ENCODE assay signal across 8 cellular contexts in the genomic region with DNA sequence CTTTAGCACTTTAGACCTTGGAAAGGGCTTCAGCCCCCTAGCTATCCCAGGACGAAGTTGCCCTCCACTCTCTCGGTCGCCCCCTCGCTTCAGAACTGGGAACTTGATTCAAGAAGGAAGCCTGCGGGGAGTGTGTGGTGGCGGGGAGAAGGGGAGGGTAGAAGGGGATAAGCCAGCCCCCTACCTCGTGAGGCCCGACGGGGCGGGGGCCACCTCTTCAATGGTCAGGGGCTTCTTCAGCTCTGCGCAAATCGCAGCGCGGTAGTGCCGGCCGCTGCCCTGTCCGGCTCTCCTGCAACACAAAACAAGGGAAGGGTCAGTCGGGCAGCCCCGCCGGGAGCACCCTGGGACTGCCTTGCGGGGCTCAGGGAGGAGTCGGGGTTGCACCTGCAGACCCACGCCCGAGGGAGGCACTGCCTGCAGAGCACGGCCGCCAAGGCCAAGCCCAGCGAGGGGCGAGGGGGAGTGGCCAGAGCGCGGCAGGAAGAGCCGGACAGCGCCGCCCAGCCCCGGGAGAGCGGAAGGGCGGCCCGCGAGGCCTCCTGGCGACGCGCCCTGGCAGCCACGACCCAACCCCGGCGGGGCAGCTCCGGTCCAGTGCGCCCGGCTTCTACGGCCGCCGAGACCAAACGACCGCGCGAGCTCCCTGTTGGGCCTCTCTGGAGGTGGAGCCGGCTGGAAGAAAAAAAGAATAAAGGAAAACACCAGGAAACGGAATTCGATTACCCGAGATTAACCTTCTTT. TPM values are rescaled to one million over a fixed set of nuclear protein-coding genes. Genes with fewer than 3 reads are reported as not detected.
DNase-seq lines count a peak whose midpoint lies in the region; FAIRE-seq and TF ChIP-seq lines count a peak whose summit lies in the region.

No MANE protein-coding gene starts in this region.

- no peaks in the 10 kb centered on the region for H3K9me1 ChIP-seq in endothelial cell of umbilical vein (replicated peaks; ENCODE audit: control insufficient read depth, extremely low read depth, insufficient read depth, low read length)

- POLR2A ChIA-PET in endothelial cell of umbilical vein (lab: Charles Lee) = interaction anchor here (0.7 kb wide), 2 partner anchors 152 to 224 kb away, joined by 3 read pairs; no protein-coding TSS in a partner anchor
- POLR2A ChIA-PET in activated CD4-positive, alpha-beta memory T cell treated with anti-CD3 and anti-CD28 coated beads, Interleukin-2, amount 10 ng/mL, durations not matched to agents 7 days and 5 days (lab: Charles Lee) = no interaction called here

- dilution Hi-C loops in endothelial cell of umbilical vein (cut with MboI; ENCODE audit: extremely low pct_ligation_motif_present, low sequenced_read_pairs) = no loop called here

- H3K4me3 Mint-ChIP-seq in activated CD4-positive, alpha-beta memory T cell treated with anti-CD3 and anti-CD28 coated beads, Interleukin-2, amount 10 ng/mL, durations not matched to agents 7 days and 5 days = no peak overlapping the region

- peak overlapping the region; percentile 97 for H2AFZ ChIP-seq in endothelial cell of umbilical vein (ENCODE audit: low read depth, low read length)

- H3K79me2 ChIP-seq in endothelial cell of umbilical vein (ENCODE audit: control insufficient read depth, insufficient read depth, low read length) = no peaks in the 10 kb centered on the region

- no peak overlapping the region for H3K27ac Mint-ChIP-seq in activated CD4-positive, alpha-beta memory T cell treated with anti-CD3 and anti-CD28 coated beads, Interleukin-2, amount 10 ng/mL, durations not matched to agents 7 days and 5 days

- H3K9ac ChIP-seq in endothelial cell of umbilical vein (replicated peaks; ENCODE audit: extremely low read depth, insufficient read depth, low read length) = peak overlapping the region; percentile 83

- no peaks in the 10 kb centered on the region for H4K20me1 ChIP-seq in endothelial cell of umbilical vein (replicated peaks; ENCODE audit: control insufficient read depth, extremely low read depth, insufficient read depth, low read length)

- no peaks in the 10 kb centered on the region for H3K4me1 Mint-ChIP-seq in activated CD4-positive, alpha-beta memory T cell treated with anti-CD3 and anti-CD28 coated beads, Interleukin-2, amount 10 ng/mL, durations not matched to agents 7 days and 5 days

- FAIRE-seq in endothelial cell of umbilical vein (lab: Jason Lieb, UNC) = peak; percentile 86

- no peaks in the 10 kb centered on the region for H3K4me1 ChIP-seq in endothelial cell of umbilical vein (ENCODE audit: control insufficient read depth, extremely low read depth, insufficient read depth, low read length)

- 4 to 5% methylated on average over 36 to 49 of the region's 58 CpGs for WGBS in lower leg skin, 2 donors

- peaks cover 1% of the 10 kb centered on the region for H3K27me3 Mint-ChIP-seq in activated CD4-positive, alpha-beta memory T cell treated with anti-CD3 and anti-CD28 coated beads, Interleukin-2, amount 10 ng/mL, durations not matched to agents 7 days and 5 days

- TF ChIP-seq CTCF in GM06990 (IDR thresholded peaks at IDR 0.05; ENCODE audit: insufficient read depth, low read length, poor library complexity, severe bottlenecking) (no peak), endothelial cell of umbilical vein (IDR thresholded peaks at IDR 0.05; ENCODE audit: extremely low read depth in 1 of 2, insufficient read depth in 1 of 2, low read depth in 1 of 2, low read length in 2 of 2) (peak; percentile 26 to 42), lower leg skin (IDR thresholded peaks at IDR 0.05) (peak in 1 of 3 donors; percentile 4)

- H3K4me2 ChIP-seq in endothelial cell of umbilical vein (ENCODE audit: insufficient read depth, low read length) = peak overlapping the region; percentile 63

- H3K27me3 ChIP-seq in GM06990 (replicated peaks; ENCODE audit: control insufficient read depth, insufficient read depth, low read length) (no peaks in the 10 kb centered on the region), endothelial cell of umbilical vein (ENCODE audit: control insufficient read depth in 2 of 2, insufficient read depth in 2 of 2, low read length in 2 of 2) (no peaks in the 10 kb centered on the region)

- no peak overlapping the region for H3K4me3 ChIP-seq in GM06990 (replicated peaks; ENCODE audit: low read depth, low read length)
- H3K4me3 ChIP-seq in endothelial cell of umbilical vein (replicated peaks in 1 of 3; ENCODE audit: insufficient read depth in 1 of 3, low read depth in 1 of 3, low read length in 3 of 3) = peak overlapping the region; percentile 45 to 51 (median 48)
- H3K4me3 ChIP-seq in lower leg skin (ENCODE audit: low read depth, poor library complexity, severe bottlenecking) = peak overlapping the region; percentile 70

- no peaks in the 10 kb centered on the region for H3K9me3 ChIP-seq in endothelial cell of umbilical vein (replicated peaks; ENCODE audit: control insufficient read depth, insufficient read depth, low read length)

- H3K9me3 Mint-ChIP-seq in activated CD4-positive, alpha-beta memory T cell treated with anti-CD3 and anti-CD28 coated beads, Interleukin-2, amount 10 ng/mL, durations not matched to agents 7 days and 5 days = peaks cover 2% of the 10 kb centered on the region

- intact Hi-C loops in endothelial cell of umbilical vein (cut with micrococcal nuclease) (loop anchor here (1.0 kb wide), 2 partner anchors 15 to 155 kb away; no protein-coding TSS in a partner anchor), lower leg skin (cut with DNase I; ENCODE audit: low total_unique reads) (loop anchor here (5.0 to 10.0 kb wide), 2 partner anchors 140 to 237 kb away; no protein-coding TSS in a partner anchor)

- no TSS peak for BruUV-seq in endothelial cell of umbilical vein (replicated peaks; lab: Mats Ljungman, UMichigan)

- H3K36me3 ChIP-seq in GM06990 (ENCODE audit: control insufficient read depth, insufficient read depth, low read length) (no peaks in the 10 kb centered on the region), endothelial cell of umbilical vein (ENCODE audit: control insufficient read depth in 2 of 2, extremely low read depth in 1 of 2, insufficient read depth in 2 of 2, low read length in 2 of 2) (no peaks in the 10 kb centered on the region)

- CTCF ChIA-PET in endothelial cell of umbilical vein (lab: Charles Lee) = interaction anchor here (0.7 to 3.8 kb wide), 11 partner anchors 9 to 262 kb away, joined by 3 to 26 read pairs (median 4); partner anchors contain the start of gene RASAL2
- CTCF ChIA-PET in activated CD4-positive, alpha-beta memory T cell treated with anti-CD3 and anti-CD28 coated beads, Interleukin-2, amount 10 ng/mL, durations not matched to agents 7 days and 5 days (lab: Charles Lee) = no interaction called here

- TF ChIP-seq POLR2A in endothelial cell of umbilical vein (IDR thresholded peaks at IDR 0.05; ENCODE audit: low read depth, low read length) (peak; percentile 66), lower leg skin (IDR thresholded peaks at IDR 0.05) (no peak)

- DNase-seq in GM06990 (ENCODE audit: extremely low read depth, insufficient read length) (peak; percentile 9), NCI-H526 treated with DMSO at 0.1 percent for 48 hours (lab: John Stamatoyannopoulos, UW) (peak; percentile 74), endothelial cell of umbilical vein (ENCODE audit: low read depth, low spot score) (peak; percentile 76), lower leg skin (ENCODE audit: low spot score in 2 of 2) (peak; percentile 61 to 95), substantia nigra (lab: John Stamatoyannopoulos, UW) (peak in 48 of 49 donors; percentile 12 to 85 (median 68)), activated gamma-delta T cell (lab: John Stamatoyannopoulos, UW) (no peak)
- DNase-seq in activated CD4-positive, alpha-beta memory T cell treated with anti-CD3 and anti-CD28 coated beads, Interleukin-2, amount 10 ng/mL, durations not matched to agents 7 days and 5 days = no peak
- DNase-seq in activated T-cell treated with anti-CD3 and anti-CD28 coated beads, Interleukin-2, amount 50 U/mL, for 1 hour = no peak

- H3K27ac ChIP-seq in endothelial cell of umbilical vein (ENCODE audit: insufficient read depth, low read depth, low read length) = peak overlapping the region; percentile 41
- H3K27ac ChIP-seq in substantia nigra (ENCODE audit: low read depth, low read length, poor library complexity, severe bottlenecking) = peak overlapping the region; percentile 67

- no peaks in the 10 kb centered on the region for H3K36me3 Mint-ChIP-seq in activated CD4-positive, alpha-beta memory T cell treated with anti-CD3 and anti-CD28 coated beads, Interleukin-2, amount 10 ng/mL, durations not matched to agents 7 days and 5 days (ENCODE audit: low read depth)

TF ChIP-seq in endothelial cell of umbilical vein, 7 proteins besides CTCF, POLR2A, EP300 and RAD21:
- TF ChIP-seq POLR2AphosphoS5 (IDR thresholded peaks at IDR 0.05; ENCODE audit: insufficient read depth, low read depth, low read length) (peak; percentile 91), MYC (IDR thresholded peaks at IDR 0.05; ENCODE audit: low read depth, low read length) (no peak), FOS (IDR thresholded peaks at IDR 0.05; ENCODE audit: borderline replicate concordance, insufficient read depth, low read length) (no peak), GATA2 (IDR thresholded peaks at IDR 0.05; ENCODE audit: insufficient read depth, insufficient read length, low read depth, low read length) (no peak)
- TF ChIP-seq, protein P1, sequence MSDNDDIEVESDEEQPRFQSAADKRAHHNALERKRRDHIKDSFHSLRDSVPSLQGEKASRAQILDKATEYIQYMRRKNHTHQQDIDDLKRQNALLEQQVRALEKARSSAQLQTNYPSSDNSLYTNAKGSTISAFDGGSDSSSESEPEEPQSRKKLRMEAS (IDR thresholded peaks at IDR 0.05; ENCODE audit: insufficient read depth, insufficient read length) = no peak

RNA-seq across cellular contexts. Expression of gene RASAL2, which starts 56.2 kb away (rescaled TPM):
- 15.5 and 19.6 TPM in 2 replicates for total RNA-seq in endothelial cell of umbilical vein
- polyA plus RNA-seq in endothelial cell of umbilical vein = 9.9 and 12.5 TPM in 2 replicates
- 6.5 and 6.8 TPM in 2 replicates for polyA plus RNA-seq in endothelial cell of umbilical vein (2011; cell fraction: cytosol; rRNA removed)
- 60.0 and 62.3 TPM in 2 replicates for polyA plus RNA-seq in endothelial cell of umbilical vein (2011; cell fraction: nucleus; rRNA removed)
- polyA plus RNA-seq in endothelial cell of umbilical vein (2012) = 8.3 and 11.0 TPM in 2 replicates
- polyA minus RNA-seq in endothelial cell of umbilical vein = 38.0 and 43.9 TPM in 2 replicates
- 13.8 TPM for polyA minus RNA-seq in endothelial cell of umbilical vein (2011; cell fraction: cytosol; rRNA and poly(A)+ RNA removed)
- polyA minus RNA-seq in endothelial cell of umbilical vein (2011; cell fraction: nucleus; rRNA and poly(A)+ RNA removed) = 86.8 and 100 TPM in 2 replicates
- total RNA-seq in lower leg skin = 10 to 100 TPM; 26.0 to 51.4 (median 31.0) TPM
- total RNA-seq in activated CD4-positive, alpha-beta memory T cell treated with anti-CD3 and anti-CD28 coated beads, Interleukin-2, amount 10 ng/mL, durations not matched to agents 7 days and 5 days = not detected

Comparison
In these comparisons a context has a peak if more than half of its experiments do, and no peak if none do; other contexts are left out.
1. DNase-seq: peak in GM06990 (single experiment), NCI-H526 treated with DMSO at 0.1 percent for 48 hours (single experiment), endothelial cell of umbilical vein (single experiment), lower leg skin (2 of 2) and substantia nigra (48 of 49); none in activated gamma-delta T cell (single experiment), activated CD4-positive, alpha-beta memory T cell treated with anti-CD3 and anti-CD28 coated beads, Interleukin-2, amount 10 ng/mL, durations not matched to agents 7 days and 5 days (single experiment) and activated T-cell treated with anti-CD3 and anti-CD28 coated beads, Interleukin-2, amount 50 U/mL, for 1 hour (single experiment).
2. RNA of gene RASAL2, which starts 56.2 kb away (total RNA-seq): 26.0 to 51.4 TPM in lower leg skin and 15.5 to 19.6 TPM in endothelial cell of umbilical vein; not detected in activated CD4-positive, alpha-beta memory T cell treated with anti-CD3 and anti-CD28 coated beads, Interleukin-2, amount 10 ng/mL, durations not matched to agents 7 days and 5 days; every median in the first group is over 10 times any median in the second.